Comparison of ENCODE assay signal across 21 cellular contexts in the genomic region with DNA sequence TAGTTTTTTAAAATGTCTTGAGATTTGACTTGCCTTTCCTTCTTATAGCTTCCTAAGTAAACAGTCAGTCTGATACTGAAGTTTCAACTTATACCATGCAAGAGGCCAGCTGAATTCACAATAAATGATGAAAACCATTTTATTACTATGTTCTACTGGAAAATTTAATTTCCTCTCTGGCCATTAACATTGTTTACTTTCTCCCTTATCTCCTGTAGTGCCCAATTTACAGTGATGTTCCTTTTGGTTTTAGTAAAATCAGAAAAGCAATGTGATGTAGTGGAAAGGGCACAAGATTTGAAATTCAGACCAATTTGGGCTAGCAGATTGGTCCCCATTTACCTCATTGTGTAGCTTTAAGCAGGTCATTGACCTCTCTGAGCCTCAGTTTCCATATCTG.
"Had no signal": no experiment of that assay in that cellular context is flagged by ENCODE, and none has a peak within 500 bp of the region (broad histone marks: within the 10 kb centered on the region; RNA-seq: fewer than 3 reads in every experiment).

No MANE protein-coding gene starts in this region.

- ATAC-seq: esophagus mucosa; heart left ventricle; left colon; left ventricle myocardium superior; sciatic nerve; stimulated activated memory B cell treated with anti-CD40 and anti-IgM and Interleukin-4, amounts not matched to agents 10 μg/mL and 1 μg/mL and 100 μg/mL, for 72 hours had no signal

- H3K4me1 Mint-ChIP-seq: naive B cell; nephron; stimulated activated memory B cell treated with anti-CD40 and anti-IgM and Interleukin-4, amounts not matched to agents 10 μg/mL and 1 μg/mL and 100 μg/mL, for 72 hours had no signal

- H3K9me3 Mint-ChIP-seq: nephron; stimulated activated memory B cell treated with anti-CD40 and anti-IgM and Interleukin-4, amounts not matched to agents 10 μg/mL and 1 μg/mL and 100 μg/mL, for 72 hours; stimulated activated naive CD8-positive, alpha-beta T cell treated with anti-CD3 and anti-CD28 coated beads, Interleukin-15, Interleukin-2, amounts not matched to agents 100 ng/mL and 50 ng/mL, for 24 hours had no signal

- H3K27ac ChIP-seq: spleen had no signal

- H3K27me3 ChIP-seq: heart left ventricle, spleen had no signal

- H3K4me3 Mint-ChIP-seq: naive B cell; nephron; stimulated activated memory B cell treated with anti-CD40 and anti-IgM and Interleukin-4, amounts not matched to agents 10 μg/mL and 1 μg/mL and 100 μg/mL, for 72 hours; stimulated activated naive CD8-positive, alpha-beta T cell treated with anti-CD3 and anti-CD28 coated beads, Interleukin-15, Interleukin-2, amounts not matched to agents 100 ng/mL and 50 ng/mL, for 24 hours had no signal

- H3K4me3 ChIP-seq: dorsolateral prefrontal cortex, heart left ventricle, lung, spleen had no signal

- DNase-seq: cortex of kidney; effector CD8-positive, alpha-beta T cell; heart left ventricle; hippocampal formation; left colon; left ventricle myocardium superior; mesendoderm; naive B cell; posterior cingulate gyrus; spleen; stimulated activated CD4-positive, alpha-beta T cell treated with anti-CD3 and anti-CD28 coated beads, Interleukin-15, amount 100 ng/mL, for 24 hours; stimulated activated CD4-positive, alpha-beta T cell treated with anti-CD3 and anti-CD28 coated beads, Interleukin-1b, Interleukin-23, amount 100 ng/mL, for 48 hours; stimulated activated CD4-positive, alpha-beta T cell treated with anti-CD3 and anti-CD28 coated beads, Interleukin-4, amount 100 ng/mL, for 24 hours; trophoblast cell had no signal

- H3K9me3 ChIP-seq: heart left ventricle, spleen had no signal

- H3K36me3 Mint-ChIP-seq: naive B cell had no signal

- H3K27me3 Mint-ChIP-seq: naive B cell; stimulated activated memory B cell treated with anti-CD40 and anti-IgM and Interleukin-4, amounts not matched to agents 10 μg/mL and 1 μg/mL and 100 μg/mL, for 72 hours; stimulated activated naive CD8-positive, alpha-beta T cell treated with anti-CD3 and anti-CD28 coated beads, Interleukin-15, Interleukin-2, amounts not matched to agents 100 ng/mL and 50 ng/mL, for 24 hours had no signal

- H3K27ac Mint-ChIP-seq: naive B cell; nephron; stimulated activated memory B cell treated with anti-CD40 and anti-IgM and Interleukin-4, amounts not matched to agents 10 μg/mL and 1 μg/mL and 100 μg/mL, for 72 hours; stimulated activated naive CD8-positive, alpha-beta T cell treated with anti-CD3 and anti-CD28 coated beads, Interleukin-15, Interleukin-2, amounts not matched to agents 100 ng/mL and 50 ng/mL, for 24 hours had no signal

- H3K4me1 ChIP-seq: spleen had no signal
